In the genomic region with DNA sequence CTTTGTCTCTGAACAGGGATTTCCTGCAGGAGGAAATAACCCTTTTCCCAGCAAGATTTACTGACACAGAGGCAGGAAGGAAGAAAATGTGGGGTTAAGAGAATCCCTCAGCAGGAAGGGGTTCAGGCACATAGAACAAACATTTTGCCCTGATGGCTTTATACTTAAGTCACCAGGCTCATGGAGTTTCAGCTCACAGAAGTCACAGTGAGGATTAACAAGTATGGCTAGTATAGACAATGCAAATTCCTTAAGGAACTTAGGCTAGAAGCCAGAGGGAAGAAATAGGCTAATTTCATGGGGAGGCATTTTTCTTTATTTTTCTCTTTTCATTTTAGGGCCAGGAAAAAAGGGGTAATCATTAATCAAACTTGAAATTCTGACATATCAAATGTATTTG, we compare ENCODE assay signal across 1 cellular context.
TF ChIP-seq lines count a peak whose summit lies in the region.

No MANE protein-coding gene starts in this region.

TF ChIP-seq in WTC11, 78 proteins besides CTCF, POLR2A, EP300 and RAD21 (continued from another document):
- TF ChIP-seq, protein P1, sequence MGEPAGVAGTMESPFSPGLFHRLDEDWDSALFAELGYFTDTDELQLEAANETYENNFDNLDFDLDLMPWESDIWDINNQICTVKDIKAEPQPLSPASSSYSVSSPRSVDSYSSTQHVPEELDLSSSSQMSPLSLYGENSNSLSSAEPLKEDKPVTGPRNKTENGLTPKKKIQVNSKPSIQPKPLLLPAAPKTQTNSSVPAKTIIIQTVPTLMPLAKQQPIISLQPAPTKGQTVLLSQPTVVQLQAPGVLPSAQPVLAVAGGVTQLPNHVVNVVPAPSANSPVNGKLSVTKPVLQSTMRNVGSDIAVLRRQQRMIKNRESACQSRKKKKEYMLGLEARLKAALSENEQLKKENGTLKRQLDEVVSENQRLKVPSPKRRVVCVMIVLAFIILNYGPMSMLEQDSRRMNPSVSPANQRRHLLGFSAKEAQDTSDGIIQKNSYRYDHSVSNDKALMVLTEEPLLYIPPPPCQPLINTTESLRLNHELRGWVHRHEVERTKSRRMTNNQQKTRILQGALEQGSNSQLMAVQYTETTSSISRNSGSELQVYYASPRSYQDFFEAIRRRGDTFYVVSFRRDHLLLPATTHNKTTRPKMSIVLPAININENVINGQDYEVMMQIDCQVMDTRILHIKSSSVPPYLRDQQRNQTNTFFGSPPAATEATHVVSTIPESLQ (CRISPR knock-in tag; IDR thresholded peaks at IDR 0.05) = no peak
- no peak for TF ChIP-seq ETV6 (CRISPR knock-in tag; IDR thresholded peaks at IDR 0.05)
- no peak for TF ChIP-seq SMAD4 (CRISPR knock-in tag; IDR thresholded peaks at IDR 0.05)
TF ChIP-seq in WTC11: peak in this region for 0.
